ENCODE assay signal across 11 cellular contexts in genomic region chr20:49284818-49285217, GRCh38. TPM values are rescaled to one million over a fixed set of nuclear protein-coding genes. Genes with fewer than 3 reads are reported as not detected.
DNase-seq lines count a peak whose midpoint lies in the region; ATAC-seq and TF ChIP-seq lines count a peak whose summit lies in the region.
"Had no signal": no experiment of that assay in that cellular context is flagged by ENCODE, and none has a peak within 500 bp of the region (broad histone marks: within the 10 kb centered on the region; RNA-seq: fewer than 3 reads in every experiment).

No MANE protein-coding gene starts in this region.

- POLR2A ChIA-PET in T-cell (lab: Charles Lee), result no interaction called here

- DNase-seq in GM06990 (ENCODE audit: extremely low read depth, insufficient read length), result no peak
- no peak for DNase-seq in T-cell
- DNase-seq in lower leg skin (ENCODE audit: low spot score in 2 of 2), result no peak
- DNase-seq in A172 (ENCODE audit: low spot score), result no peak
- no peak for DNase-seq in left ventricle myocardium inferior
- DNase-seq: effector CD4-positive, alpha-beta T cell; MM.1S; T-helper 9 cell had no signal

- peak overlapping the region; percentile 6 to 21 (median 13) for H3K4me3 Mint-ChIP-seq in T-cell

- H3K27ac Mint-ChIP-seq in T-cell, result peak overlapping the region in 1 of 2 donors; percentile 28

- H3K27me3 Mint-ChIP-seq in T-cell, result no peaks in the 10 kb centered on the region

- H3K36me3 Mint-ChIP-seq in T-cell, result peaks cover 100% of the 10 kb centered on the region

- no peak for TF ChIP-seq CTCF in 22Rv1 (IDR thresholded peaks at IDR 0.05)
- no peak for TF ChIP-seq CTCF in GM06990 (IDR thresholded peaks at IDR 0.05; ENCODE audit: insufficient read depth, low read length, poor library complexity, severe bottlenecking)
- TF ChIP-seq CTCF in lower leg skin (IDR thresholded peaks at IDR 0.05), result no peak
- TF ChIP-seq CTCF in left ventricle myocardium inferior (IDR thresholded peaks at IDR 0.05; ENCODE audit: borderline replicate concordance), result no peak

- peaks cover 70% of the 10 kb centered on the region for H3K36me3 ChIP-seq in GM06990 (ENCODE audit: control insufficient read depth, insufficient read depth, low read length)
- H3K36me3 ChIP-seq in iPS-15b (ENCODE audit: control insufficient read depth, insufficient read depth, low read length), result peaks cover 89% of the 10 kb centered on the region
- H3K36me3 ChIP-seq in left ventricle myocardium inferior, result peaks cover 100% of the 10 kb centered on the region

- H3K27me3 ChIP-seq in GM06990 (replicated peaks; ENCODE audit: control insufficient read depth, insufficient read depth, low read length) (no peaks in the 10 kb centered on the region), iPS-15b (ENCODE audit: control insufficient read depth, insufficient read depth, low read length) (no peaks in the 10 kb centered on the region), left ventricle myocardium inferior (ENCODE audit: low read depth) (no peaks in the 10 kb centered on the region)

- ATAC-seq in T-cell (replicated peaks in 1 of 4) (no peak), GM21526 (IDR thresholded peaks at IDR 0.05; ENCODE audit: low FRiP score, unreplicated experiment) (no peak)

- H3K9me3 ChIP-seq in iPS-15b (ENCODE audit: control insufficient read depth, insufficient read depth, low read length) (no peaks in the 10 kb centered on the region), left ventricle myocardium inferior (replicated peaks) (peaks cover 70% of the 10 kb centered on the region)

- H3K4me1 Mint-ChIP-seq in T-cell, result peaks cover 58 to 61% (median 59%) of the 10 kb centered on the region in 3 donors

- intact Hi-C loops in lower leg skin (cut with DNase I; ENCODE audit: low total_unique reads), result no loop called here
- intact Hi-C loops in left ventricle myocardium inferior (cut with micrococcal nuclease), result no loop called here

- no peak overlapping the region for H3K9ac ChIP-seq in iPS-15b (ENCODE audit: low read depth, low read length)

- H3K9me3 Mint-ChIP-seq in T-cell, result peaks cover 36 to 67% (median 59%) of the 10 kb centered on the region in 3 donors

- no peak for TF ChIP-seq POLR2A in lower leg skin (IDR thresholded peaks at IDR 0.05)

- CTCF ChIA-PET in T-cell (lab: Charles Lee), result no interaction called here

- H3K4me3 ChIP-seq in GM06990 (replicated peaks; ENCODE audit: low read depth, low read length) (peak overlapping the region; percentile 7; the same call in 1 of the 2 replicates), iPS-15b (ENCODE audit: low read depth, low read length) (peak overlapping the region; percentile 32), lower leg skin (ENCODE audit: low read depth, poor library complexity, severe bottlenecking) (no peak overlapping the region), left ventricle myocardium inferior (no peak overlapping the region)

- 91 to 98% methylated on average over 5 of the region's 5 CpGs for WGBS in lower leg skin, 2 donors

- H3K27ac ChIP-seq in 22Rv1, result peak overlapping the region; percentile 73; the same call in 1 of the 2 replicates
- no peak overlapping the region for H3K27ac ChIP-seq in left ventricle myocardium inferior (replicated peaks)

- H3K4me1 ChIP-seq in iPS-15b (ENCODE audit: control insufficient read depth, insufficient read depth, low read length) (peaks cover 15% of the 10 kb centered on the region), left ventricle myocardium inferior (peaks cover 56% of the 10 kb centered on the region)

RNA-seq across cellular contexts. Expression of gene ZNFX1, which starts 7.0 kb away (rescaled TPM):
- 10 to 100 TPM; 53.8 to 72.2 (median 64.7) TPM for total RNA-seq in T-cell
- 10 to 100 TPM; 26.0 to 31.4 (median 28.1) TPM for total RNA-seq in lower leg skin
- 33.8 and 34.2 TPM in 2 replicates for total RNA-seq in A172 (2014; rRNA removed; shearing (Covaris generic))
- 22.2 TPM for total RNA-seq in left ventricle myocardium inferior

Comparison
In these comparisons a context has a peak if more than half of its experiments do, and no peak if none do; other contexts are left out.
1. H3K4me3 ChIP-seq: peak in GM06990 (single experiment) and iPS-15b (single experiment); none in lower leg skin (single experiment) and left ventricle myocardium inferior (single experiment).